Comparison of ENCODE assay signal across 17 cellular contexts in genomic region chr4:108080752-108081151, GRCh38.
DNase-seq lines count a peak whose midpoint lies in the region; ATAC-seq and TF ChIP-seq lines count a peak whose summit lies in the region.
"Had no signal": no experiment of that assay in that cellular context is flagged by ENCODE, and none has a peak within 500 bp of the region (broad histone marks: within the 10 kb centered on the region; RNA-seq: fewer than 3 reads in every experiment).

No MANE protein-coding gene starts in this region.

- peaks cover 14% of the 10 kb centered on the region for H3K4me1 Mint-ChIP-seq in activated CD4-positive, alpha-beta memory T cell treated with anti-CD3 and anti-CD28 coated beads, Interleukin-2, amount 10 ng/mL, durations not matched to agents 7 days and 5 days
- H3K4me1 Mint-ChIP-seq: immature natural killer cell had no signal

- H3K27me3 ChIP-seq in DND-41 (ENCODE audit: insufficient read depth, low read length, poor library complexity) (no peaks in the 10 kb centered on the region), Peyer's patch (no peaks in the 10 kb centered on the region), Karpas-422 (ENCODE audit: low read length) (no peaks in the 10 kb centered on the region)
- H3K27me3 ChIP-seq: brain microvascular endothelial cell, upper lobe of left lung had no signal

- TF ChIP-seq CTCF in DND-41 (IDR thresholded peaks at IDR 0.05; ENCODE audit: borderline replicate concordance, extremely low read depth, low read length, poor library complexity, severe bottlenecking) (no peak), Peyer's patch (IDR thresholded peaks at IDR 0.05) (no peak)

- peak overlapping the region; percentile 4 for H3K4me3 Mint-ChIP-seq in activated CD4-positive, alpha-beta memory T cell treated with anti-CD3 and anti-CD28 coated beads, Interleukin-2, amount 10 ng/mL, durations not matched to agents 7 days and 5 days
- H3K4me3 Mint-ChIP-seq: immature natural killer cell had no signal

- peaks cover 53% of the 10 kb centered on the region for H3K36me3 Mint-ChIP-seq in activated CD4-positive, alpha-beta memory T cell treated with anti-CD3 and anti-CD28 coated beads, Interleukin-2, amount 10 ng/mL, durations not matched to agents 7 days and 5 days (ENCODE audit: low read depth)

- ATAC-seq in DND-41 (ENCODE audit: insufficient read depth, low read depth): peak; percentile 33
- ATAC-seq: gastroesophageal sphincter, SK-N-SH treated with all-trans-retinoic acid at 6 μM for 48 hours had no signal

- peaks cover 89% of the 10 kb centered on the region for H3K79me2 ChIP-seq in DND-41 (ENCODE audit: insufficient read depth, low read length)
- no peaks in the 10 kb centered on the region for H3K79me2 ChIP-seq in Karpas-422 (ENCODE audit: low read length)

- H4K20me1 ChIP-seq in DND-41 (ENCODE audit: insufficient read depth, low read length) (peaks cover 43% of the 10 kb centered on the region), Karpas-422 (ENCODE audit: insufficient read depth, low read depth, low read length) (no peaks in the 10 kb centered on the region)

- TF ChIP-seq POLR2A in Peyer's patch (IDR thresholded peaks at IDR 0.05): no peak

- CTCF ChIA-PET in activated CD4-positive, alpha-beta memory T cell treated with anti-CD3 and anti-CD28 coated beads, Interleukin-2, amount 10 ng/mL, durations not matched to agents 7 days and 5 days (lab: Charles Lee): interaction anchor here (0.6 kb wide), 1 partner anchor 500 kb away, joined by 3 read pairs; no protein-coding TSS in a partner anchor

- POLR2A ChIA-PET in activated CD4-positive, alpha-beta memory T cell treated with anti-CD3 and anti-CD28 coated beads, Interleukin-2, amount 10 ng/mL, durations not matched to agents 7 days and 5 days (lab: Charles Lee): interaction anchor here (0.6 to 0.9 kb wide), 3 partner anchors 28 to 88 kb away, joined by 3 read pairs; partner anchors contain the start of gene LEF1

- no peaks in the 10 kb centered on the region for H3K9me3 Mint-ChIP-seq in activated CD4-positive, alpha-beta memory T cell treated with anti-CD3 and anti-CD28 coated beads, Interleukin-2, amount 10 ng/mL, durations not matched to agents 7 days and 5 days
- H3K9me3 Mint-ChIP-seq: immature natural killer cell had no signal

- H3K27ac ChIP-seq in DND-41 (ENCODE audit: low read length) (no peak overlapping the region; the same call in 1 of the 2 replicates), Peyer's patch (no peak overlapping the region), Karpas-422 (ENCODE audit: low read length) (no peak overlapping the region)
- H3K27ac ChIP-seq: brain microvascular endothelial cell, gastroesophageal sphincter, upper lobe of left lung had no signal

- H2AFZ ChIP-seq in DND-41 (ENCODE audit: low read depth, low read length) (no peak overlapping the region), Karpas-422 (ENCODE audit: low read length) (no peak overlapping the region)

- H3K27ac Mint-ChIP-seq in activated CD4-positive, alpha-beta memory T cell treated with anti-CD3 and anti-CD28 coated beads, Interleukin-2, amount 10 ng/mL, durations not matched to agents 7 days and 5 days: peak overlapping the region; percentile 18
- H3K27ac Mint-ChIP-seq: immature natural killer cell had no signal

- DNase-seq in DND-41: no peak
- DNase-seq in activated CD4-positive, alpha-beta memory T cell treated with anti-CD3 and anti-CD28 coated beads, Interleukin-2, amount 10 ng/mL, durations not matched to agents 7 days and 5 days: peak; percentile 27
- DNase-seq in activated naive CD4-positive, alpha-beta T cell (lab: John Stamatoyannopoulos, UW): peak in 3 of 4 experiments; percentile 10 to 55 (median 36)
- DNase-seq in stimulated activated CD4-positive, alpha-beta T cell treated with anti-CD3 and anti-CD28 coated beads, Interleukin-12 subunit alpha, Interleukin-12 subunit beta, amount 100 ng/mL, for 4 hours: peak; percentile 15
- DNase-seq in Peyer's patch: no peak
- no peak for DNase-seq in NCI-H2227 treated with DMSO at 0.1 percent for 48 hours (lab: John Stamatoyannopoulos, UW)
- no peak for DNase-seq in nucleus accumbens (lab: John Stamatoyannopoulos, UW)
- DNase-seq in Karpas-422: no peak
- DNase-seq: brain microvascular endothelial cell, DMS153, immature natural killer cell, mesendoderm, MM.1S, NCI-H2171 treated with DMSO at 0.1 percent for 48 hours had no signal

- H3K9ac ChIP-seq in DND-41 (ENCODE audit: low read depth, low read length): no peak overlapping the region
- no peak overlapping the region for H3K9ac ChIP-seq in Karpas-422 (ENCODE audit: low read length)

- H3K9me2 ChIP-seq in Karpas-422 (replicated peaks; ENCODE audit: insufficient read depth, low read length): no peaks in the 10 kb centered on the region

- no peaks in the 10 kb centered on the region for H3K4me1 ChIP-seq in DND-41 (ENCODE audit: insufficient read depth, low read length)
- H3K4me1 ChIP-seq in Peyer's patch: no peaks in the 10 kb centered on the region
- H3K4me1 ChIP-seq in Karpas-422 (ENCODE audit: low read length): no peaks in the 10 kb centered on the region
- H3K4me1 ChIP-seq: gastroesophageal sphincter, upper lobe of left lung had no signal

- H3K36me3 ChIP-seq in DND-41 (ENCODE audit: insufficient read depth, low read length) (peaks cover 93% of the 10 kb centered on the region), Peyer's patch (no peaks in the 10 kb centered on the region), Karpas-422 (ENCODE audit: insufficient read depth, low read length) (no peaks in the 10 kb centered on the region)
- H3K36me3 ChIP-seq: brain microvascular endothelial cell, gastroesophageal sphincter, upper lobe of left lung had no signal

- H3K9me3 ChIP-seq in DND-41 (ENCODE audit: insufficient read depth, low read length, severe bottlenecking) (no peaks in the 10 kb centered on the region), Peyer's patch (no peaks in the 10 kb centered on the region), Karpas-422 (ENCODE audit: low read length) (no peaks in the 10 kb centered on the region)
- H3K9me3 ChIP-seq: gastroesophageal sphincter, upper lobe of left lung had no signal

- no peaks in the 10 kb centered on the region for H3K27me3 Mint-ChIP-seq in activated CD4-positive, alpha-beta memory T cell treated with anti-CD3 and anti-CD28 coated beads, Interleukin-2, amount 10 ng/mL, durations not matched to agents 7 days and 5 days

- H3K4me3 ChIP-seq in DND-41 (ENCODE audit: low read depth in 1 of 2, low read length in 2 of 2) (no peak overlapping the region), Peyer's patch (no peak overlapping the region), Karpas-422 (ENCODE audit: low read length) (no peak overlapping the region)
- H3K4me3 ChIP-seq: gastroesophageal sphincter, upper lobe of left lung had no signal

- H3K4me2 ChIP-seq in DND-41 (ENCODE audit: insufficient read depth, low read length) (no peak overlapping the region), Karpas-422 (ENCODE audit: low read depth, low read length, poor library complexity, severe bottlenecking) (no peak overlapping the region)

Comparison
In these comparisons a context has a peak if more than half of its experiments do, and no peak if none do; other contexts are left out.
1. DNase-seq: peak in activated CD4-positive, alpha-beta memory T cell treated with anti-CD3 and anti-CD28 coated beads, Interleukin-2, amount 10 ng/mL, durations not matched to agents 7 days and 5 days (single experiment), activated naive CD4-positive, alpha-beta T cell (3 of 4) and stimulated activated CD4-positive, alpha-beta T cell treated with anti-CD3 and anti-CD28 coated beads, Interleukin-12 subunit alpha, Interleukin-12 subunit beta, amount 100 ng/mL, for 4 hours (single experiment); none in DND-41 (single experiment), Peyer's patch (0 of 3), NCI-H2227 treated with DMSO at 0.1 percent for 48 hours (single experiment), nucleus accumbens (0 of 56) and Karpas-422 (single experiment).